In genomic region chr4:156686120-156686519, GRCh38 we compare ENCODE assay signal across 12 cellular contexts.
A peak's percentile ranks its signal among the peaks of the same experiment; 100 is the strongest.
DNase-seq lines count a peak whose midpoint lies in the region; ATAC-seq and TF ChIP-seq lines count a peak whose summit lies in the region.
"Had no signal": no experiment of that assay in that cellular context is flagged by ENCODE, and none has a peak within 500 bp of the region (broad histone marks: within the 10 kb centered on the region; RNA-seq: fewer than 3 reads in every experiment).

No MANE protein-coding gene starts in this region.

- H3K9me3 ChIP-seq in GM23248 (ENCODE audit: low read depth) (no peaks in the 10 kb centered on the region), gastrocnemius medialis (no peaks in the 10 kb centered on the region)
- H3K9me3 ChIP-seq: thyroid gland had no signal

- DNase-seq in GM23248 (peak; percentile 94), fibroblast of mammary gland (ENCODE audit: low read depth) (peak; percentile 96), gastrocnemius medialis (no peak), islet precursor cell (no peak), cardiac septum (ENCODE audit: low spot score) (no peak), activated gamma-delta T cell treated with Interleukin-2 at 50 U/mL for 16 hours (no peak)
- DNase-seq: activated CD4-positive, alpha-beta T cell treated with anti-CD3 and anti-CD28 coated beads, Interleukin-2, amount 10 ng/mL, durations not matched to agents 7 days and 5 days; NCI-H226; posterior cingulate gyrus; thyroid gland had no signal

- no peak for TF ChIP-seq CTCF in fibroblast of mammary gland (conservative IDR thresholded peaks at IDR 0.05; ENCODE audit: control insufficient read depth, insufficient read depth, low read depth, low read length)
- TF ChIP-seq CTCF in gastrocnemius medialis (IDR thresholded peaks at IDR 0.05 in 4 of 5, conservative IDR thresholded peaks at IDR 0.05 in 1 of 5): no peak

- H3K9ac ChIP-seq in GM23248: peak overlapping the region; percentile 17; the same call in 1 of the 2 replicates

- peak overlapping the region; percentile 30; the same call in 1 of the 2 replicates for H3K4me3 ChIP-seq in GM23248
- no peak overlapping the region for H3K4me3 ChIP-seq in fibroblast of mammary gland (ENCODE audit: control insufficient read depth, low read depth, low read length)
- no peak overlapping the region for H3K4me3 ChIP-seq in gastrocnemius medialis
- H3K4me3 ChIP-seq: thyroid gland had no signal

- no peaks in the 10 kb centered on the region for H3K36me3 ChIP-seq in GM23248 (ENCODE audit: low read depth)
- no peaks in the 10 kb centered on the region for H3K36me3 ChIP-seq in gastrocnemius medialis
- H3K36me3 ChIP-seq: thyroid gland had no signal

- H3K27ac ChIP-seq in GM23248: peak overlapping the region; percentile 66
- no peak overlapping the region for H3K27ac ChIP-seq in gastrocnemius medialis
- H3K27ac ChIP-seq: thyroid gland had no signal

- no peaks in the 10 kb centered on the region for H3K9me2 ChIP-seq in GM23248 (ENCODE audit: insufficient read depth)

- peak; percentile 45 to 49 for ATAC-seq in gastrocnemius medialis
- ATAC-seq: left lobe of liver had no signal

- H3K4me1 ChIP-seq in GM23248 (ENCODE audit: insufficient read depth): peaks cover 19% of the 10 kb centered on the region
- no peaks in the 10 kb centered on the region for H3K4me1 ChIP-seq in gastrocnemius medialis
- H3K4me1 ChIP-seq: thyroid gland had no signal

- no peak for TF ChIP-seq POLR2A in gastrocnemius medialis (IDR thresholded peaks at IDR 0.05)

- peaks cover 23% of the 10 kb centered on the region for H3F3A ChIP-seq in GM23248 (ENCODE audit: insufficient read depth)

- peak overlapping the region; percentile 55 for H3K4me2 ChIP-seq in GM23248 (ENCODE audit: unreplicated experiment)

- H3K27me3 ChIP-seq in GM23248 (replicated peaks; ENCODE audit: insufficient read depth): no peaks in the 10 kb centered on the region
- no peaks in the 10 kb centered on the region for H3K27me3 ChIP-seq in gastrocnemius medialis
- H3K27me3 ChIP-seq: thyroid gland had no signal

- intact Hi-C loops in gastrocnemius medialis (cut with DNase I; ENCODE audit: low total_unique reads) (no loop called here), cardiac septum (cut with DNase I) (no loop called here)

- no peak overlapping the region for H2AFZ ChIP-seq in GM23248

- no peaks in the 10 kb centered on the region for H4K20me1 ChIP-seq in GM23248 (ENCODE audit: insufficient read depth)

- in situ Hi-C loops in GM23248 (cut with MboI) (loop anchor here (25.0 kb wide), 2 partner anchors 276 to 724 kb away; partner anchors contain the start of genes CTSO and PDGFC), gastrocnemius medialis (cut with MboI; ENCODE audit: low sequenced_read_pairs in 4 of 4) (no loop called here)

- WGBS in GM23248 (ENCODE audit: low coverage in 1 of 2, low lambda C conversion rate in 2 of 2, missing lambda C conversion rate in 2 of 2), 2 experiments: 2 to 4% methylated on average over 3 of the region's 3 CpGs

- no peaks in the 10 kb centered on the region for H3K79me2 ChIP-seq in GM23248 (ENCODE audit: insufficient read depth)

TF ChIP-seq in PFSK-1, 5 proteins besides CTCF, POLR2A, EP300 and RAD21:
- TF ChIP-seq REST (IDR thresholded peaks at IDR 0.05; ENCODE audit: insufficient read depth in 1 of 2, low read depth in 2 of 2, low read length in 2 of 2): no peak
- TF ChIP-seq SIN3A (IDR thresholded peaks at IDR 0.05; ENCODE audit: borderline replicate concordance, insufficient read depth, low read length): 0 out of 2 replicates have a peak, but pooled peaks have one; percentile 18
- no peak for TF ChIP-seq FOXP2 (optimal IDR thresholded peaks at IDR 0.05; ENCODE audit: borderline replicate concordance, extremely low read depth, extremely low read length, insufficient read depth)
- no peak for TF ChIP-seq TAF1 (IDR thresholded peaks at IDR 0.05; ENCODE audit: borderline replicate concordance, insufficient read depth, low read length)
- TF ChIP-seq POLR2AphosphoS5 (IDR thresholded peaks at IDR 0.05; ENCODE audit: low read depth, low read length): 0 out of 2 replicates have a peak, but pooled peaks have one; percentile 45

Comparison
In these comparisons a context has a peak if more than half of its experiments do, and no peak if none do; other contexts are left out.
1. DNase-seq: peak in GM23248 (single experiment) and fibroblast of mammary gland (single experiment); none in gastrocnemius medialis (0 of 2), islet precursor cell (single experiment), cardiac septum (single experiment) and activated gamma-delta T cell treated with Interleukin-2 at 50 U/mL for 16 hours (single experiment).